ENCODE assay signal across 23 cellular contexts in the genomic region with DNA sequence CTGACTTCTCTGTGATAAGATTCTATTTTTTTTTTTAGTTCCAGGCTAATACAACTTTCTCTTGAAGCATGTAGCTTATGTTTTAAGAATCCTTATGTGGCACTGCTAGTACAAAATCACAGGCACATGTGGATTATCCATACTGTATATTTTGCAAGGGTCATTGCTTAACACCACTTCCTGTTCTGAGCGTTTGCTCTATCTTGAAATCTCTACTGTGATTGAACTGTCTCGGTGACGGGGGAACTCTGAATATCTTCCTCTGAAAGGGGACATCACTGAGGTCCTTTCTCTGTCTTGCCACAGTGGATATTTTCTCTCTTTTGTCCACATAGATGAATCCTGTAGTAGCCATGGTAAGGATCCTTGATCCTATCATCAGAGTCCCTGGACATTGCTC. TPM values are rescaled to one million over a fixed set of nuclear protein-coding genes. Genes with fewer than 3 reads are reported as not detected.
A peak's percentile ranks its signal among the peaks of the same experiment; 100 is the strongest.
DNase-seq lines count a peak whose midpoint lies in the region; ATAC-seq and TF ChIP-seq lines count a peak whose summit lies in the region.
"Had no signal": no experiment of that assay in that cellular context is flagged by ENCODE, and none has a peak within 500 bp of the region (broad histone marks: within the 10 kb centered on the region; RNA-seq: fewer than 3 reads in every experiment).

No MANE protein-coding gene starts in this region.

- no peak overlapping the region for H3K4me3 ChIP-seq in Karpas-422 (ENCODE audit: low read length)
- H3K4me3 ChIP-seq in OCI-LY7 (ENCODE audit: low read depth, low read length, poor library complexity, severe bottlenecking), result peak overlapping the region; percentile 33
- no peak overlapping the region for H3K4me3 ChIP-seq in fibroblast of villous mesenchyme (ENCODE audit: low read depth, low read length)
- no peak overlapping the region for H3K4me3 ChIP-seq in ovary
- no peak overlapping the region for H3K4me3 ChIP-seq in WERI-Rb-1 (ENCODE audit: low read depth, low read length)
- H3K4me3 ChIP-seq: esophagus squamous epithelium, SK-N-MC, thyroid gland had no signal

- peak; percentile 81 for DNase-seq in CD1c-positive myeloid dendritic cell (ENCODE audit: extremely low spot score)
- DNase-seq in Karpas-422, result peak; percentile 55
- DNase-seq in OCI-LY7 (ENCODE audit: low spot score), result peak; percentile 54
- peak; percentile 59 for DNase-seq in fibroblast of villous mesenchyme (ENCODE audit: low read depth)
- no peak for DNase-seq in ovary
- DNase-seq in NCI-H524 treated with DMSO at 0.1 percent for 48 hours (lab: John Stamatoyannopoulos, UW), result no peak
- no peak for DNase-seq in WERI-Rb-1
- DNase-seq: activated CD4-positive, alpha-beta memory T cell treated with anti-CD3 and anti-CD28 coated beads for 36 hours; activated CD4-positive, CD25-positive, alpha-beta regulatory T cell; activated effector memory CD4-positive, alpha-beta T cell treated with anti-CD3 and anti-CD28 coated beads, Interleukin-2, amount 50 U/mL, for 16 hours; activated T-cell treated with anti-CD3 and anti-CD28 coated beads for 4 hours; CD8-positive, alpha-beta memory T cell; DMS53; esophagus squamous epithelium; HFFc6; mammary epithelial cell; NCI-H187; NCI-H748 treated with DMSO at 0.1 percent for 48 hours; nucleus accumbens; stimulated activated CD4-positive, alpha-beta T cell treated with anti-CD3 and anti-CD28 coated beads, Interleukin-4, amount 100 ng/mL, for 4 hours; thyroid gland had no signal

- H3K27me3 ChIP-seq in Karpas-422 (ENCODE audit: low read length) (no peaks in the 10 kb centered on the region), ovary (no peaks in the 10 kb centered on the region), WERI-Rb-1 (ENCODE audit: insufficient read depth, low read depth, severe bottlenecking) (no peaks in the 10 kb centered on the region)
- H3K27me3 ChIP-seq: thyroid gland had no signal

- no peaks in the 10 kb centered on the region for H3K79me2 ChIP-seq in Karpas-422 (ENCODE audit: low read length)
- no peaks in the 10 kb centered on the region for H3K79me2 ChIP-seq in OCI-LY7 (ENCODE audit: insufficient read depth, low read depth, low read length)

- H4K20me1 ChIP-seq in Karpas-422 (ENCODE audit: insufficient read depth, low read depth, low read length) (no peaks in the 10 kb centered on the region), OCI-LY7 (ENCODE audit: insufficient read depth, low read length) (no peaks in the 10 kb centered on the region)

- WGBS in ovary, 3 donors, result 68 to 75% (median 72%) methylated on average over 3 of the region's 3 CpGs

- H3K36me3 ChIP-seq in Karpas-422 (ENCODE audit: insufficient read depth, low read length) (no peaks in the 10 kb centered on the region), OCI-LY7 (ENCODE audit: insufficient read depth, low read length) (no peaks in the 10 kb centered on the region), ovary (no peaks in the 10 kb centered on the region), WERI-Rb-1 (no peaks in the 10 kb centered on the region)
- H3K36me3 ChIP-seq: esophagus squamous epithelium, thyroid gland had no signal

- POLR2A ChIA-PET in OCI-LY7 (lab: Charles Lee), result interaction anchor here (1.1 kb wide), 1 partner anchor 62 kb away, joined by 3 read pairs; no protein-coding TSS in a partner anchor

- no peak overlapping the region for H3K9ac ChIP-seq in Karpas-422 (ENCODE audit: low read length)

- no peak overlapping the region for H2AFZ ChIP-seq in Karpas-422 (ENCODE audit: low read length)
- H2AFZ ChIP-seq in OCI-LY7 (ENCODE audit: low read length), result peak overlapping the region; percentile 93

- intact Hi-C loops in OCI-LY7 (cut with micrococcal nuclease; ENCODE audit: unreplicated experiment), result loop anchor here (10.0 kb wide), 1 partner anchor 837 kb away; no protein-coding TSS in a partner anchor
- intact Hi-C loops in ovary (cut with DNase I), result no loop called here

- TF ChIP-seq POLR2A in ovary (IDR thresholded peaks at IDR 0.05), result no peak

- CTCF ChIA-PET in OCI-LY7 (lab: Charles Lee; ENCODE audit: unreplicated experiment), result no interaction called here

- H3K4me2 ChIP-seq in Karpas-422 (ENCODE audit: low read depth, low read length, poor library complexity, severe bottlenecking), result no peak overlapping the region
- H3K4me2 ChIP-seq in OCI-LY7 (ENCODE audit: low read length), result peak overlapping the region; percentile 85

- TF ChIP-seq CTCF in OCI-LY7 (conservative IDR thresholded peaks at IDR 0.05; ENCODE audit: low read length), result no peak
- no peak for TF ChIP-seq CTCF in fibroblast of villous mesenchyme (IDR thresholded peaks at IDR 0.05; ENCODE audit: insufficient read depth, low read depth, low read length)
- no peak for TF ChIP-seq CTCF in ovary (IDR thresholded peaks at IDR 0.05)
- no peak for TF ChIP-seq CTCF in WERI-Rb-1 (IDR thresholded peaks at IDR 0.05; ENCODE audit: low read depth, low read length)

- no peaks in the 10 kb centered on the region for H3K9me2 ChIP-seq in Karpas-422 (replicated peaks; ENCODE audit: insufficient read depth, low read length)
- H3K9me2 ChIP-seq in OCI-LY7 (ENCODE audit: insufficient read depth, low read length), result no peaks in the 10 kb centered on the region

- H3K4me1 ChIP-seq in Karpas-422 (ENCODE audit: low read length) (peaks cover 5% of the 10 kb centered on the region), OCI-LY7 (ENCODE audit: insufficient read depth, low read length, poor library complexity, severe bottlenecking) (peaks cover 48% of the 10 kb centered on the region), ovary (ENCODE audit: insufficient read depth) (peaks cover 17% of the 10 kb centered on the region)

- no TSS peak for BruUV-seq in OCI-LY7 (replicated peaks; lab: Mats Ljungman, UMichigan)

- no peak for ATAC-seq in HG03442 (IDR thresholded peaks at IDR 0.05; ENCODE audit: unreplicated experiment)

- no peak for TF ChIP-seq EP300 in ovary (IDR thresholded peaks at IDR 0.05)

- H3K27ac ChIP-seq in Karpas-422 (ENCODE audit: low read length), result no peak overlapping the region
- H3K27ac ChIP-seq in OCI-LY7 (ENCODE audit: low read depth, low read length, poor library complexity, severe bottlenecking), result peak overlapping the region; percentile 55
- H3K27ac ChIP-seq in ovary, result no peak overlapping the region
- H3K27ac ChIP-seq in WERI-Rb-1, result no peak overlapping the region
- H3K27ac ChIP-seq: esophagus squamous epithelium, SK-N-MC, thyroid gland had no signal

- H3K9me3 ChIP-seq in Karpas-422 (ENCODE audit: low read length) (no peaks in the 10 kb centered on the region), OCI-LY7 (ENCODE audit: low read length) (no peaks in the 10 kb centered on the region), ovary (no peaks in the 10 kb centered on the region), WERI-Rb-1 (ENCODE audit: severe bottlenecking) (no peaks in the 10 kb centered on the region)
- H3K9me3 ChIP-seq: esophagus squamous epithelium, thyroid gland had no signal

RNA-seq across cellular contexts. Expression of a gene that starts 2.1 kb away (rescaled TPM):
- 0.76 and 0.89 TPM in 2 replicates for total RNA-seq in Karpas-422 (2014; rRNA removed; shearing (Covaris generic); ENCODE audit: low replicate concordance)
- total RNA-seq in OCI-LY7 (2014; rRNA removed; shearing (Covaris generic)), result 4.9 and 6.1 TPM in 2 replicates
- total RNA-seq in OCI-LY7 (2022), result 14.3 and 14.5 TPM in 2 replicates
- 39.3 and 42.3 TPM in 2 replicates for total RNA-seq in fibroblast of villous mesenchyme
- total RNA-seq in ovary, result 100 to 1,000 TPM in 5 of 7 donors, 10 to 100 TPM in 2; 57.4 to 174 (median 140) TPM
- 100 to 1,000 TPM in 1 of 2 donors, 10 to 100 TPM in 1; 33.2 to 111 TPM for polyA plus RNA-seq in ovary

Comparison
In these comparisons a context has a peak if more than half of its experiments do, and no peak if none do; other contexts are left out.
1. DNase-seq: peak in CD1c-positive myeloid dendritic cell (single experiment), Karpas-422 (single experiment), OCI-LY7 (single experiment) and fibroblast of villous mesenchyme (single experiment); none in ovary (0 of 5), NCI-H524 treated with DMSO at 0.1 percent for 48 hours (single experiment) and WERI-Rb-1 (single experiment).